Comparison of ENCODE assay signal across 9 cellular contexts in the genomic region with DNA sequence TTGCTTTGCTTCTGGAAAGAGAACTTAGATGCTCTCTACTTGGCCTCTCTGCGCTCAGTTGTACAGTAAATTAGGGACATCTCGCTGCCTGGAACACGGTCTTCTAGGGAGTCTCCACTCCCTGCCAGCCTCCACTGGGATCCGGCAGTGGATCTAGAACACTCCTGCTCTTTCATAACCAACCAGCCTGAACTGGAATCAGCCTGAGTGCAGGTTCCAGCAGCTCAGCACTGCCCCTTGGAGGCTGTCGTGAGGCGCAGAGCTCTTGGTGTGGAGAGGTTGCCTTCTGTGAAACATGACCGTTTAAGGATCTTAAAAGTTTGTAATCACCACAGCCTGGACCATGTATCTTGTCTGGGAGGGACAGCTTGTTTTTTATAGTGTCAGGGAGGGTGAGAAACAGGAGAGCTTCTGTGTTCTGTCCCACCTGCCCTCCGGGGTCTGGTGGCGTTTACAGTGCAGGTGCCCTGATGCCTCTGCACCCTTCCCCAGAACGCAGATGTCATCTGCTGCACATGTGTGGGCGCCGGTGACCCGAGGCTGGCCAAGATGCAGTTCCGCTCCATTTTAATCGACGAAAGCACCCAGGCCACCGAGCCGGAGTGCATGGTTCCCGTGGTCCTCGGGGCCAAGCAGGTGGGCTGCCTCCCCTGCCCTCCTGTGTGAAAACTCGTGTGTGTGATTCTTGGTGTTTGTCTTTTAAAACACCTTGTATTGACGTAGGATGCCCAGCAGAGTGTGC. TPM values are rescaled to one million over a fixed set of nuclear protein-coding genes. Genes with fewer than 3 reads are reported as not detected.
A peak's percentile ranks its signal among the peaks of the same experiment; 100 is the strongest.
DNase-seq lines count a peak whose midpoint lies in the region; ATAC-seq and TF ChIP-seq lines count a peak whose summit lies in the region.
"Had no signal": no experiment of that assay in that cellular context is flagged by ENCODE, and none has a peak within 500 bp of the region (broad histone marks: within the 10 kb centered on the region; RNA-seq: fewer than 3 reads in every experiment).

No MANE protein-coding gene starts in this region.

- no peak overlapping the region for H3K27ac Mint-ChIP-seq in activated CD4-positive, alpha-beta T cell treated with anti-CD3 and anti-CD28 coated beads, Interleukin-2, amount 10 ng/mL, durations not matched to agents 7 days and 5 days
- H3K27ac Mint-ChIP-seq: T-helper 1 cell treated with Interleukin-12 subunit alpha and Interleukin-12 subunit beta and Interleukin-4 antibody, amounts not matched to agents 30 μg/mL and 1 μg/mL, for 36 hours had no signal

- ATAC-seq in GM18517 (IDR thresholded peaks at IDR 0.05; ENCODE audit: unreplicated experiment): no peak

- intact Hi-C loops in esophagus squamous epithelium (cut with DNase I): no loop called here

- H3K27me3 Mint-ChIP-seq in activated CD4-positive, alpha-beta T cell treated with anti-CD3 and anti-CD28 coated beads, Interleukin-2, amount 10 ng/mL, durations not matched to agents 7 days and 5 days: no peaks in the 10 kb centered on the region

- WGBS in esophagus squamous epithelium, 2 donors: 78 to 88% methylated on average over 10 to 13 of the region's 22 CpGs

- no peaks in the 10 kb centered on the region for H3K27me3 ChIP-seq in esophagus squamous epithelium

- H3K4me3 ChIP-seq in esophagus squamous epithelium: no peak overlapping the region

- CTCF ChIA-PET in activated CD4-positive, alpha-beta T cell treated with anti-CD3 and anti-CD28 coated beads, Interleukin-2, amount 10 ng/mL, durations not matched to agents 7 days and 5 days (lab: Charles Lee): interaction anchor here (1.7 kb wide), 1 partner anchor 9 kb away, joined by 5 read pairs; no protein-coding TSS in a partner anchor

- H3K36me3 ChIP-seq in esophagus squamous epithelium: peaks cover 77 to 100% (median 93%) of the 10 kb centered on the region in 3 donors

- no peak overlapping the region for H3K4me3 Mint-ChIP-seq in activated CD4-positive, alpha-beta T cell treated with anti-CD3 and anti-CD28 coated beads, Interleukin-2, amount 10 ng/mL, durations not matched to agents 7 days and 5 days
- H3K4me3 Mint-ChIP-seq: T-helper 1 cell treated with Interleukin-12 subunit alpha and Interleukin-12 subunit beta and Interleukin-4 antibody, amounts not matched to agents 30 μg/mL and 1 μg/mL, for 36 hours had no signal

- H3K4me1 Mint-ChIP-seq in activated CD4-positive, alpha-beta T cell treated with anti-CD3 and anti-CD28 coated beads, Interleukin-2, amount 10 ng/mL, durations not matched to agents 7 days and 5 days: no peaks in the 10 kb centered on the region

- peaks cover 0 to 11% (median 0%) of the 10 kb centered on the region in 3 donors for H3K4me1 ChIP-seq in esophagus squamous epithelium

- no peaks in the 10 kb centered on the region for H3K9me3 Mint-ChIP-seq in activated CD4-positive, alpha-beta T cell treated with anti-CD3 and anti-CD28 coated beads, Interleukin-2, amount 10 ng/mL, durations not matched to agents 7 days and 5 days
- H3K9me3 Mint-ChIP-seq: T-helper 1 cell treated with Interleukin-12 subunit alpha and Interleukin-12 subunit beta and Interleukin-4 antibody, amounts not matched to agents 30 μg/mL and 1 μg/mL, for 36 hours had no signal

- DNase-seq in D341Med (ENCODE audit: low spot score): peak; percentile 73
- peak; percentile 33 for DNase-seq in M059J (ENCODE audit: low read depth)
- peak; percentile 42 for DNase-seq in myocyte (ENCODE audit: low read depth)
- no peak for DNase-seq in activated CD8-positive, alpha-beta memory T cell treated with anti-CD3 and anti-CD28 coated beads, Interleukin-2, amount 50 U/mL, for 4 hours
- DNase-seq in esophagus squamous epithelium (lab: John Stamatoyannopoulos, UW): no peak
- no peak for DNase-seq in activated CD4-positive, alpha-beta T cell treated with anti-CD3 and anti-CD28 coated beads, Interleukin-2, amount 10 ng/mL, durations not matched to agents 7 days and 5 days

- POLR2A ChIA-PET in activated CD4-positive, alpha-beta T cell treated with anti-CD3 and anti-CD28 coated beads, Interleukin-2, amount 10 ng/mL, durations not matched to agents 7 days and 5 days (lab: Charles Lee): interaction anchor here (0.9 kb wide), 1 partner anchor 13 kb away, joined by 7 read pairs; no protein-coding TSS in a partner anchor

- H3K27ac ChIP-seq in cingulate gyrus (ENCODE audit: low read depth, low read length): peak overlapping the region; percentile 91
- H3K27ac ChIP-seq in esophagus squamous epithelium: no peak overlapping the region

- peaks cover 51% of the 10 kb centered on the region for H3K36me3 Mint-ChIP-seq in activated CD4-positive, alpha-beta T cell treated with anti-CD3 and anti-CD28 coated beads, Interleukin-2, amount 10 ng/mL, durations not matched to agents 7 days and 5 days (ENCODE audit: low read depth)

- no peak for TF ChIP-seq POLR2A in esophagus squamous epithelium (IDR thresholded peaks at IDR 0.05)

- TF ChIP-seq CTCF in esophagus squamous epithelium (IDR thresholded peaks at IDR 0.05): peak in 2 of 6 experiments; percentile 17 to 36

- H3K9me3 ChIP-seq in esophagus squamous epithelium: no peaks in the 10 kb centered on the region

RNA-seq across cellular contexts. Expression of gene UPF1, which starts 24.8 kb away (rescaled TPM):
- total RNA-seq in M059J (2014; rRNA removed; shearing (Covaris generic)): 85.4 and 131 TPM in 2 replicates
- total RNA-seq in myocyte (47.4 and 63.5 TPM in 2 replicates), esophagus squamous epithelium (10 to 100 TPM; 31.6 to 69.7 (median 55.6) TPM)
- polyA plus RNA-seq in myocyte (2012): 47.3 TPM
- total RNA-seq in activated CD4-positive, alpha-beta T cell treated with anti-CD3 and anti-CD28 coated beads, Interleukin-2, amount 10 ng/mL, durations not matched to agents 7 days and 5 days: 10 to 100 TPM; 89.4 to 97.3 TPM

RNA-seq across cellular contexts. Expression of gene CERS1, which starts 39.4 kb away (rescaled TPM):
- 0.98 and 1.1 TPM in 2 replicates for total RNA-seq in M059J (2014; rRNA removed; shearing (Covaris generic))
- 16.8 and 30.6 TPM in 2 replicates for total RNA-seq in myocyte
- polyA plus RNA-seq in myocyte (2012): 26.3 TPM
- under 1 TPM in 1 of 4 donors, not detected in 3; 0.76 TPM for total RNA-seq in esophagus squamous epithelium
- not detected for total RNA-seq in activated CD4-positive, alpha-beta T cell treated with anti-CD3 and anti-CD28 coated beads, Interleukin-2, amount 10 ng/mL, durations not matched to agents 7 days and 5 days

Comparison
In these comparisons a context has a peak if more than half of its experiments do, and no peak if none do; other contexts are left out.
1. DNase-seq: peak in D341Med (single experiment), M059J (single experiment) and myocyte (single experiment); none in activated CD8-positive, alpha-beta memory T cell treated with anti-CD3 and anti-CD28 coated beads, Interleukin-2, amount 50 U/mL, for 4 hours (single experiment), esophagus squamous epithelium (single experiment) and activated CD4-positive, alpha-beta T cell treated with anti-CD3 and anti-CD28 coated beads, Interleukin-2, amount 10 ng/mL, durations not matched to agents 7 days and 5 days (single experiment).